In genomic region chr9:105157178-105157583, GRCh38 we compare ENCODE assay signal across 9 cellular contexts.
DNase-seq lines count a peak whose midpoint lies in the region; ATAC-seq and TF ChIP-seq lines count a peak whose summit lies in the region.
"Had no signal": no experiment of that assay in that cellular context is flagged by ENCODE, and none has a peak within 500 bp of the region (broad histone marks: within the 10 kb centered on the region; RNA-seq: fewer than 3 reads in every experiment).

No MANE protein-coding gene starts in this region.

- no peaks in the 10 kb centered on the region for H3K9me3 Mint-ChIP-seq in CD4-positive, alpha-beta memory T cell
- H3K9me3 Mint-ChIP-seq: T-helper 1 cell treated with Interleukin-12 subunit alpha and Interleukin-12 subunit beta and Interleukin-4 antibody, amounts not matched to agents 30 μg/mL and 1 μg/mL, for 36 hours had no signal

- CTCF ChIA-PET in CD4-positive, alpha-beta memory T cell (lab: Charles Lee; ENCODE audit: partially characterized antibody) = interaction anchor here (0.8 to 7.2 kb wide), 8 partner anchors 9 to 322 kb away, joined by 3 to 87 read pairs (median 5); partner anchors contain the start of gene ABCA1

- whole genome bisulfite sequencing in heart left ventricle, 4 donors = 7 to 12% (median 9%) methylated on average over 4 of the region's 4 CpGs

- H3K9me3 ChIP-seq in CD4-positive, alpha-beta memory T cell (ENCODE audit: control insufficient read depth in 1 of 2, low read length in 2 of 2) = no peaks in the 10 kb centered on the region
- no peaks in the 10 kb centered on the region for H3K9me3 ChIP-seq in heart left ventricle

- H3K27ac ChIP-seq in CD4-positive, alpha-beta memory T cell (ENCODE audit: low read depth, low read length) = no peak overlapping the region
- H3K27ac ChIP-seq in heart left ventricle = peak overlapping the region in 1 of 12 donors; percentile 43

- peaks cover 0 to 1% of the 10 kb centered on the region in 2 donors for H3K27me3 Mint-ChIP-seq in CD4-positive, alpha-beta memory T cell

- H3K4me3 ChIP-seq in CD4-positive, alpha-beta memory T cell (ENCODE audit: low read length in 2 of 2) = no peak overlapping the region
- H3K4me3 ChIP-seq in heart left ventricle = no peak overlapping the region

- no peaks in the 10 kb centered on the region for H3K27me3 ChIP-seq in CD4-positive, alpha-beta memory T cell (ENCODE audit: insufficient read depth, low read length)
- no peaks in the 10 kb centered on the region for H3K27me3 ChIP-seq in heart left ventricle

- peaks cover 10% of the 10 kb centered on the region for H3K4me1 ChIP-seq in CD4-positive, alpha-beta memory T cell (ENCODE audit: insufficient read depth, low read length)
- H3K4me1 ChIP-seq in heart left ventricle = peaks cover 0 to 16% (median 0%) of the 10 kb centered on the region in 12 donors

- peak; percentile 30 to 72 (median 55) for TF ChIP-seq CTCF in heart left ventricle (IDR thresholded peaks at IDR 0.05)

- POLR2A ChIA-PET in CD4-positive, alpha-beta memory T cell (lab: Charles Lee; ENCODE audit: partially characterized antibody) = no interaction called here

- H3K4me1 Mint-ChIP-seq in CD4-positive, alpha-beta memory T cell = peaks cover 7 to 15% (median 13%) of the 10 kb centered on the region in 4 donors

- peak; percentile 81 for ATAC-seq in GM18519 (IDR thresholded peaks at IDR 0.05; ENCODE audit: low FRiP score, unreplicated experiment)
- ATAC-seq in HG03103 (IDR thresholded peaks at IDR 0.05; ENCODE audit: low read depth, unreplicated experiment) = peak; percentile 83
- peak; percentile 83 to 95 (median 90) for ATAC-seq in heart left ventricle

- H3K4me3 Mint-ChIP-seq in CD4-positive, alpha-beta memory T cell = no peak overlapping the region
- H3K4me3 Mint-ChIP-seq: T-helper 1 cell treated with Interleukin-12 subunit alpha and Interleukin-12 subunit beta and Interleukin-4 antibody, amounts not matched to agents 30 μg/mL and 1 μg/mL, for 36 hours had no signal

- no peaks in the 10 kb centered on the region for H3K36me3 Mint-ChIP-seq in CD4-positive, alpha-beta memory T cell

- no peaks in the 10 kb centered on the region for H3K36me3 ChIP-seq in CD4-positive, alpha-beta memory T cell (ENCODE audit: insufficient read depth, low read length)
- no peaks in the 10 kb centered on the region for H3K36me3 ChIP-seq in heart left ventricle

- TF ChIP-seq POLR2A in heart left ventricle (IDR thresholded peaks at IDR 0.05) = no peak

- intact Hi-C loops in CD4-positive, alpha-beta memory T cell (cut with micrococcal nuclease) = loop anchor here (1.0 to 5.0 kb wide), 6 partner anchors 29 to 376 kb away; no protein-coding TSS in a partner anchor
- intact Hi-C loops in heart left ventricle (cut with DNase I) (loop anchor here in 9 of 10 donors (1.0 to 10.0 kb wide), 21 partner anchors 86 to 352 kb away; partner anchors contain the start of gene ABCA1 (in 3 of the 9)), posterior vena cava (cut with DNase I) (loop anchor here (5.0 to 10.0 kb wide), 3 partner anchors 162 to 292 kb away; partner anchors contain the start of gene ABCA1 (in 1 of the 2))

- DNase-seq in CD4-positive, alpha-beta memory T cell = peak; percentile 35 to 49 (median 44)
- DNase-seq in NCI-H524 treated with DMSO at 0.1 percent for 48 hours (lab: John Stamatoyannopoulos, UW) = peak; percentile 33
- peak; percentile 26 for DNase-seq in amniotic stem cell (lab: John Stamatoyannopoulos, UW)
- peak; percentile 46 to 78 (median 70) for DNase-seq in heart left ventricle
- DNase-seq in posterior vena cava (ENCODE audit: low spot score) = peak; percentile 84
- DNase-seq in cerebellar nuclear complex (lab: John Stamatoyannopoulos, UW) = no peak

- peak overlapping the region in 1 of 7 donors; percentile 35 for H3K27ac Mint-ChIP-seq in CD4-positive, alpha-beta memory T cell
- H3K27ac Mint-ChIP-seq: T-helper 1 cell treated with Interleukin-12 subunit alpha and Interleukin-12 subunit beta and Interleukin-4 antibody, amounts not matched to agents 30 μg/mL and 1 μg/mL, for 36 hours had no signal

Comparison
In these comparisons a context has a peak if more than half of its experiments do, and no peak if none do; other contexts are left out.
1. DNase-seq: peak in CD4-positive, alpha-beta memory T cell (5 of 5), NCI-H524 treated with DMSO at 0.1 percent for 48 hours (single experiment), amniotic stem cell (single experiment), heart left ventricle (5 of 5) and posterior vena cava (single experiment); none in cerebellar nuclear complex (0 of 2).
2. Peak in every context shown above with its lines, with median percentiles within 50 percentile points of each other: ATAC-seq.